1 cellular context compared by ENCODE assay signal in the genomic region with DNA sequence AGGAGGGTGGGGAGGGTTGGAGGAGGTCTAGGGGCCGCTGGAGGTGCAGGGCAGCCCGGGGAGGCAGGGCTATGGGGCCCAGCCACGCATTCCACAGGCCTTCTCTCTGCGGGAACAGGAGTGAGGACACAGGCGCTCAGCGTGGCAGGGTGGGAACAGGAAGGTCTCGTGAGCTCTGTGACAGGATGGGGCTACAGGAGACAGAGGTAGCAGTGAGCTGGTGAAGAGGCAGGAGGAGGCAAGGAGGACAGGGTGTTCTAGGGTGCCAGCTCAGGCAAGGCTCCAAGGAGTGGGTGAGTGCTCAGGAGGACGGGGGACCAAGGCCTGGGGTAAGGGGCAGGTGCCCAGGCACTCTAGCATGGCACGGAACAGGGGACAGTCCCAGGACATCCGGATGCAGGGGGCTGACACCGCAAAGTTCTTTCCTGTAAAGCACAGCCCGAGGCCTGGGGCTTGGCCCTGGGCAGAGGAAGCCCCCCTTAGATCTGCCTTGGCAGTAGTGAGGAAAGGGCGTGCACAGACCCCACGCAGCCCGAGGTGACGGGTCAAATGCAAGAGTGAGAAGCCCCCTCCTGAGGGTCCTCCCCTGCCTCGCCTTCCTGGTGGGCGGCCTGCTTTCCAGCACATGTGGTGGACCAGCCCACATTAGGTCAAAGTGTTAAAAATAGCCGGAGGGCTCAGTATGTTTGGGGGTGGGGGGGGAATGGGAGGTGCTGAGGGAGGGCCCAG.
TF ChIP-seq lines count a peak whose summit lies in the region.

No MANE protein-coding gene starts in this region.

TF ChIP-seq in K562, 482 proteins besides CTCF, POLR2A, EP300 and RAD21 (continued from another document):
- TF ChIP-seq, protein P1, sequence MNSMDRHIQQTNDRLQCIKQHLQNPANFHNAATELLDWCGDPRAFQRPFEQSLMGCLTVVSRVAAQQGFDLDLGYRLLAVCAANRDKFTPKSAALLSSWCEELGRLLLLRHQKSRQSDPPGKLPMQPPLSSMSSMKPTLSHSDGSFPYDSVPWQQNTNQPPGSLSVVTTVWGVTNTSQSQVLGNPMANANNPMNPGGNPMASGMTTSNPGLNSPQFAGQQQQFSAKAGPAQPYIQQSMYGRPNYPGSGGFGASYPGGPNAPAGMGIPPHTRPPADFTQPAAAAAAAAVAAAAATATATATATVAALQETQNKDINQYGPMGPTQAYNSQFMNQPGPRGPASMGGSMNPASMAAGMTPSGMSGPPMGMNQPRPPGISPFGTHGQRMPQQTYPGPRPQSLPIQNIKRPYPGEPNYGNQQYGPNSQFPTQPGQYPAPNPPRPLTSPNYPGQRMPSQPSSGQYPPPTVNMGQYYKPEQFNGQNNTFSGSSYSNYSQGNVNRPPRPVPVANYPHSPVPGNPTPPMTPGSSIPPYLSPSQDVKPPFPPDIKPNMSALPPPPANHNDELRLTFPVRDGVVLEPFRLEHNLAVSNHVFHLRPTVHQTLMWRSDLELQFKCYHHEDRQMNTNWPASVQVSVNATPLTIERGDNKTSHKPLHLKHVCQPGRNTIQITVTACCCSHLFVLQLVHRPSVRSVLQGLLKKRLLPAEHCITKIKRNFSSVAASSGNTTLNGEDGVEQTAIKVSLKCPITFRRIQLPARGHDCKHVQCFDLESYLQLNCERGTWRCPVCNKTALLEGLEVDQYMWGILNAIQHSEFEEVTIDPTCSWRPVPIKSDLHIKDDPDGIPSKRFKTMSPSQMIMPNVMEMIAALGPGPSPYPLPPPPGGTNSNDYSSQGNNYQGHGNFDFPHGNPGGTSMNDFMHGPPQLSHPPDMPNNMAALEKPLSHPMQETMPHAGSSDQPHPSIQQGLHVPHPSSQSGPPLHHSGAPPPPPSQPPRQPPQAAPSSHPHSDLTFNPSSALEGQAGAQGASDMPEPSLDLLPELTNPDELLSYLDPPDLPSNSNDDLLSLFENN (IDR thresholded peaks at IDR 0.05; ENCODE audit: low read depth in 2 of 2, low read length in 2 of 2), result no peak
- TF ChIP-seq RBFOX2 (IDR thresholded peaks at IDR 0.05; ENCODE audit: low read depth, low read length) (peak; percentile 11; the same call in 1 of the 2 replicates), L3MBTL2 (IDR thresholded peaks at IDR 0.05) (no peak), KAT7 (CRISPR knock-in tag; IDR thresholded peaks at IDR 0.05; ENCODE audit: borderline replicate concordance) (0 out of 2 replicates have a peak, but pooled peaks have one; percentile 25)
- TF ChIP-seq, protein P2, sequence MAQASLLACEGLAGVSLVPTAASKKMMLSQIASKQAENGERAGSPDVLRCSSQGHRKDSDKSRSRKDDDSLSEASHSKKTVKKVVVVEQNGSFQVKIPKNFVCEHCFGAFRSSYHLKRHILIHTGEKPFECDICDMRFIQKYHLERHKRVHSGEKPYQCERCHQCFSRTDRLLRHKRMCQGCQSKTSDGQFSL (CRISPR knock-in tag; IDR thresholded peaks at IDR 0.05), result no peak
- TF ChIP-seq, protein P2 (tag; IDR thresholded peaks at IDR 0.05), result 0 out of 4 replicates have a peak, but pooled peaks of 1 of the 2 experiments have one; percentile 70
